1 cellular context compared by ENCODE assay signal in genomic region chr18:70205421-70206397, GRCh38.
A peak's percentile ranks its signal among the peaks of the same experiment; 100 is the strongest.
TF ChIP-seq lines count a peak whose summit lies in the region.

Gene RTTN (minus strand): TSS chr18:70205687. CDS start chr18:70205658, 29 bp downstream.

TF ChIP-seq in HEK293, 187 proteins besides CTCF, POLR2A, EP300 and RAD21 (continued from another document and continues in another):
- TF ChIP-seq ZSCAN5A (tag by site-specific recombination; IDR thresholded peaks at IDR 0.05) (peak; percentile 98), ZNF658 (tag by site-specific recombination; IDR thresholded peaks at IDR 0.05) (no peak), ZNF132 (tag by site-specific recombination; IDR thresholded peaks at IDR 0.05; ENCODE audit: borderline replicate concordance) (no peak), HOXA7 (CRISPR knock-in tag; IDR thresholded peaks at IDR 0.05; ENCODE audit: borderline replicate concordance) (no peak), ZBTB11 (tag by site-specific recombination; conservative IDR thresholded peaks at IDR 0.05; ENCODE audit: low read depth) (peak; percentile 100), ZNF664 (tag by site-specific recombination; IDR thresholded peaks at IDR 0.05) (peak; percentile 84), ZNF473 (tag by site-specific recombination; IDR thresholded peaks at IDR 0.05) (no peak), ZNF280C (tag by site-specific recombination; IDR thresholded peaks at IDR 0.05) (no peak), ZBTB7A (tag by site-specific recombination; IDR thresholded peaks at IDR 0.05; ENCODE audit: low read depth) (0 out of 2 replicates have a peak, but pooled peaks have one; percentile 28), ZNF292 (tag by site-specific recombination; IDR thresholded peaks at IDR 0.05; ENCODE audit: borderline replicate concordance, low read depth) (no peak), ZNF280D (tag by site-specific recombination; IDR thresholded peaks at IDR 0.05) (peak; percentile 69; the same call in 1 of the 2 replicates), BCL11B (tag by site-specific recombination; IDR thresholded peaks at IDR 0.05; ENCODE audit: low read depth) (no peak; the same call in 1 of the 2 replicates), ZNF629 (tag by site-specific recombination; IDR thresholded peaks at IDR 0.05) (peak; percentile 95), ZNF561 (tag by site-specific recombination; IDR thresholded peaks at IDR 0.05; ENCODE audit: borderline replicate concordance) (peak; percentile 75; the same call in 1 of the 2 replicates), KLF9 (tag by site-specific recombination; IDR thresholded peaks at IDR 0.05; ENCODE audit: low read depth) (peak; percentile 73), KLF1 (tag by site-specific recombination; IDR thresholded peaks at IDR 0.05) (peak; percentile 54), ZNF248 (tag by site-specific recombination; IDR thresholded peaks at IDR 0.05) (no peak), ZNF521 (tag by site-specific recombination; IDR thresholded peaks at IDR 0.05) (no peak), PRDM2 (tag by site-specific recombination; IDR thresholded peaks at IDR 0.05; ENCODE audit: borderline replicate concordance) (no peak), ZNF624 (tag by site-specific recombination; IDR thresholded peaks at IDR 0.05) (no peak), GLI2 (tag by site-specific recombination; IDR thresholded peaks at IDR 0.05; ENCODE audit: borderline replicate concordance, low read depth) (no peak), HOXC10 (CRISPR knock-in tag; IDR thresholded peaks at IDR 0.05) (no peak), ZNF843 (tag by site-specific recombination; IDR thresholded peaks at IDR 0.05) (peak; percentile 81), ZBTB20 (tag by site-specific recombination; IDR thresholded peaks at IDR 0.05) (peak; percentile 89), RBAK (tag by site-specific recombination; IDR thresholded peaks at IDR 0.05) (0 out of 2 replicates have a peak, but pooled peaks have one; percentile 55), ZNF670 (tag by site-specific recombination; IDR thresholded peaks at IDR 0.05; ENCODE audit: low read depth) (no peak), ZNF184 (tag by site-specific recombination; IDR thresholded peaks at IDR 0.05) (no peak), ATF2 (tag by site-specific recombination; IDR thresholded peaks at IDR 0.05; ENCODE audit: low read depth) (0 out of 2 replicates have a peak, but pooled peaks have one; percentile 11), PBX3 (CRISPR knock-in tag; IDR thresholded peaks at IDR 0.05) (peak; percentile 47; the same call in 1 of the 2 replicates), ZNF677 (tag by site-specific recombination; IDR thresholded peaks at IDR 0.05) (no peak), ZNF426 (tag by site-specific recombination; IDR thresholded peaks at IDR 0.05) (no peak), HOXD13 (CRISPR knock-in tag; IDR thresholded peaks at IDR 0.05; ENCODE audit: borderline replicate concordance) (no peak), ZNF19 (tag by site-specific recombination; IDR thresholded peaks at IDR 0.05; ENCODE audit: low read depth) (0 out of 2 replicates have a peak, but pooled peaks have one; percentile 70), ZNF501 (tag by site-specific recombination; IDR thresholded peaks at IDR 0.05) (peak; percentile 99), ELK4 (IDR thresholded peaks at IDR 0.05; ENCODE audit: borderline replicate concordance, low read depth, low read length) (no peak), ZNF639 (tag by site-specific recombination; IDR thresholded peaks at IDR 0.05) (peak; percentile 99), ZSCAN30 (tag by site-specific recombination; IDR thresholded peaks at IDR 0.05) (peak; percentile 74)
